In the genomic region with DNA sequence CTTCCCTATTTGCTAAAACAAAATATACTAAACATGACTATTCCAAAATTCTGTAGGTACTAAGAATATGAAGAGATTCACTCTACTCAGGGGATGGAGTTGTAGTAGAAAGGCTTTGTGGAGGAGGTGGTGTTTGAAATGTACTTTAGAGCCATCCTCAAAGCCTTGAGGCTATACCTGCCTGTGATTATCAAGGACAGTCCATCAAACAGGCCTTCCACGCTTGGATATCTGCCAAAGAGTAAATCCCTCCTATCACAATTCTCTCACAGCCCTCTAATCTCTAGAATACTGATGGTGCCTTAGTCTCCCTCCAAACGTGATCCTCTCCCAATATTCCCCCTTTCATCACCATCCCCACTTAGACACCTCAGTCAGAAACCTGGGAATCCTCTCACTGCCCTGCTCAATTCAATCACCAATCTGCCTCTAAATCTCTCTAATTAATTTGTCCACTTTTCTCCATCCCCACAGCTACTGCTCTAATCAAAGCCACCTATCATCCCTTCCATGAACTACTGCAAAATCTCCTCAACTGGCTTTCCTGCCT, we compare ENCODE assay signal across 1 cellular context.
TF ChIP-seq lines count a peak whose summit lies in the region.

No MANE protein-coding gene starts in this region.

TF ChIP-seq in HepG2, 621 proteins besides CTCF, POLR2A, EP300 and RAD21 (continued from another document):
- TF ChIP-seq, protein P1, sequence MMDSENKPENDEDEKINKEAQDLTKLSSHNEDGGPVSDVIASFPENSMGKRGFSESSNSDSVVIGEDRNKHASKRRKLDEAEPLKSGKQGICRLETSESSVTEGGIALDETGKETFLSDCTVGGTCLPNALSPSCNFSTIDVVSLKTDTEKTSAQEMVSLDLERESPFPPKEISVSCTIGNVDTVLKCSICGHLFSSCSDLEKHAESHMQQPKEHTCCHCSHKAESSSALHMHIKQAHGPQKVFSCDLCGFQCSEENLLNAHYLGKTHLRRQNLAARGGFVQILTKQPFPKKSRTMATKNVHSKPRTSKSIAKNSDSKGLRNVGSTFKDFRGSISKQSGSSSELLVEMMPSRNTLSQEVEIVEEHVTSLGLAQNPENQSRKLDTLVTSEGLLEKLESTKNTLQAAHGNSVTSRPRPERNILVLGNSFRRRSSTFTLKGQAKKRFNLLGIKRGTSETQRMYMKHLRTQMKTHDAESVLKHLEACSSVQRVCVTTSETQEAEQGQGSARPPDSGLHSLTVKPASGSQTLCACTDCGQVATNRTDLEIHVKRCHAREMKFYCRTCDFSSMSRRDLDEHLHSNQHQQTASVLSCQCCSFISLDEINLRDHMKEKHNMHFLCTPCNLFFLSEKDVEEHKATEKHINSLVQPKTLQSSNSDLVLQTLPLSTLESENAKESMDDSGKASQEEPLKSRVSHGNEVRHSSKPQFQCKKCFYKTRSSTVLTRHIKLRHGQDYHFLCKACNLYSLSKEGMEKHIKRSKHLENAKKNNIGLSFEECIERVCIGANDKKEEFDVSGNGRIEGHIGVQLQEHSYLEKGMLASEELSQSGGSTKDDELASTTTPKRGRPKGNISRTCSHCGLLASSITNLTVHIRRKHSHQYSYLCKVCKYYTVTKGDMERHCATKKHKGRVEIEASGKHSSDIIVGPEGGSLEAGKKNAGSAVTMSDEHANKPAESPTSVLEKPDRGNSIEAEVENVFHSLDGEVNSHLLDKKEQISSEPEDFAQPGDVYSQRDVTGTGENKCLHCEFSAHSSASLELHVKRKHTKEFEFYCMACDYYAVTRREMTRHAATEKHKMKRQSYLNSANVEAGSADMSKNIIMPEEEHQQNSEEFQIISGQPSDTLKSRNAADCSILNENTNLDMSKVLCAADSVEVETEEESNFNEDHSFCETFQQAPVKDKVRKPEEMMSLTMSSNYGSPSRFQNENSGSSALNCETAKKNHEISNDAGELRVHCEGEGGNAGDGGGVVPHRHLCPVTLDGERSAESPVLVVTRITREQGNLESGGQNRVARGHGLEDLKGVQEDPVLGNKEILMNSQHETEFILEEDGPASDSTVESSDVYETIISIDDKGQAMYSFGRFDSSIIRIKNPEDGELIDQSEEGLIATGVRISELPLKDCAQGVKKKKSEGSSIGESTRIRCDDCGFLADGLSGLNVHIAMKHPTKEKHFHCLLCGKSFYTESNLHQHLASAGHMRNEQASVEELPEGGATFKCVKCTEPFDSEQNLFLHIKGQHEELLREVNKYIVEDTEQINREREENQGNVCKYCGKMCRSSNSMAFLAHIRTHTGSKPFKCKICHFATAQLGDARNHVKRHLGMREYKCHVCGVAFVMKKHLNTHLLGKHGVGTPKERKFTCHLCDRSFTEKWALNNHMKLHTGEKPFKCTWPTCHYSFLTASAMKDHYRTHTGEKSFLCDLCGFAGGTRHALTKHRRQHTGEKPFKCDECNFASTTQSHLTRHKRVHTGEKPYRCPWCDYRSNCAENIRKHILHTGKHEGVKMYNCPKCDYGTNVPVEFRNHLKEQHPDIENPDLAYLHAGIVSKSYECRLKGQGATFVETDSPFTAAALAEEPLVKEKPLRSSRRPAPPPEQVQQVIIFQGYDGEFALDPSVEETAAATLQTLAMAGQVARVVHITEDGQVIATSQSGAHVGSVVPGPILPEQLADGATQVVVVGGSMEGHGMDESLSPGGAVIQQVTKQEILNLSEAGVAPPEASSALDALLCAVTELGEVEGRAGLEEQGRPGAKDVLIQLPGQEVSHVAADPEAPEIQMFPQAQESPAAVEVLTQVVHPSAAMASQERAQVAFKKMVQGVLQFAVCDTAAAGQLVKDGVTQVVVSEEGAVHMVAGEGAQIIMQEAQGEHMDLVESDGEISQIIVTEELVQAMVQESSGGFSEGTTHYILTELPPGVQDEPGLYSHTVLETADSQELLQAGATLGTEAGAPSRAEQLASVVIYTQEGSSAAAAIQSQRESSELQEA (CRISPR knock-in tag; IDR thresholded peaks at IDR 0.05; ENCODE audit: not compliant biosample characterization) = no peak
- TF ChIP-seq ZNF589 (CRISPR knock-in tag; conservative IDR thresholded peaks at IDR 0.05) = no peak
- no peak for TF ChIP-seq ZNF101 (CRISPR knock-in tag; IDR thresholded peaks at IDR 0.05; ENCODE audit: borderline replicate concordance, low read depth)
- no peak for TF ChIP-seq ZNF136 (CRISPR knock-in tag; IDR thresholded peaks at IDR 0.05; ENCODE audit: low read depth)
- no peak for TF ChIP-seq ZNF501 (CRISPR knock-in tag; IDR thresholded peaks at IDR 0.05)
- TF ChIP-seq, protein P2, sequence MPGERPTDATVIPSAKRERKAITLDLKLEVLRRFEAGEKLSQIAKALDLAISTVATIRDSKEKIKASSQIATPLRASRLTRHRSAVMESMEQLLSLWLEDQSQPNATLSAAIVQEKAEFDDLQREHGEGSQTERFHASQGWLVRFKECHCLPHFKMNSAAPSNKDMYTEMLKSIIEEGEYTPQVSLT (CRISPR knock-in tag; IDR thresholded peaks at IDR 0.05; ENCODE audit: borderline replicate concordance, low read depth) = no peak
- TF ChIP-seq DNMT1 (CRISPR knock-in tag; IDR thresholded peaks at IDR 0.05) = no peak
- TF ChIP-seq ZNF598 (CRISPR knock-in tag; IDR thresholded peaks at IDR 0.05; ENCODE audit: borderline replicate concordance) = no peak
- no peak for TF ChIP-seq NCOR1 (IDR thresholded peaks at IDR 0.05; ENCODE audit: borderline replicate concordance, low read length)
- TF ChIP-seq, protein P3, sequence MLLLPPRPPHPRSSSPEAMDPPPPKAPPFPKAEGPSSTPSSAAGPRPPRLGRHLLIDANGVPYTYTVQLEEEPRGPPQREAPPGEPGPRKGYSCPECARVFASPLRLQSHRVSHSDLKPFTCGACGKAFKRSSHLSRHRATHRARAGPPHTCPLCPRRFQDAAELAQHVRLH (CRISPR knock-in tag; IDR thresholded peaks at IDR 0.05; ENCODE audit: borderline replicate concordance, low read depth) = no peak
- TF ChIP-seq, protein P4, sequence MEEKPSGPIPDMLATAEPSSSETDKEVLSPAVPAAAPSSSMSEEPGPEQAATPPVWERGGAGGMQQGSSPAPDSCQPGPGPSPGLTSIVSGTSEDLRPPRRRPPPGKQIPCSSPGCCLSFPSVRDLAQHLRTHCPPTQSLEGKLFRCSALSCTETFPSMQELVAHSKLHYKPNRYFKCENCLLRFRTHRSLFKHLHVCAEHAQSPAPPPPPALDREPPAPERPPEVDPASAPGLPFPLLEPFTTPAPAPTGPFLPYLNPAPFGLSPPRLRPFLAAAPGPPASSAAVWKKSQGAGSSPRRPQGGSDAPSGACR (CRISPR knock-in tag; IDR thresholded peaks at IDR 0.05) = no peak
